In the genomic region with DNA sequence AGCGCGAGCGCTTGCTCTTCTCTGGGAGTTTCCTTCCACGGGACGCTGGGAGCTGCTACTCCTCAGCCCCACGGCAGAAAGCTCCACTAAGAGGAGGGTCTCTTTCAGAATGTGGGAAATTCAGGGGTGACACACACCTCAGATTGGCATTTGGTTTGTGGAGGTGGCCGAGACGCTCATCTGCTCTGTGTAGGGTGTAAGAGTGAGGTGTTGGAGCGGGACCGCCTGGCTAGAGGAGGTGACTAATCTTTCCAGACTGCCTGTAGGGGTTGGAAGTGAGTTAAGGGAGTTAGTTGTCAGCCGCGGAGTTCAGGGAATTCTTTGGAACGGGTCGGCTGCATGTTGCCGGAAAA, we compare ENCODE assay signal across 1 cellular context.
TF ChIP-seq lines count a peak whose summit lies in the region.

No MANE protein-coding gene starts in this region.

TF ChIP-seq in GM23338, 12 proteins besides CTCF, POLR2A, EP300 and RAD21:
- TF ChIP-seq ETS1 (IDR thresholded peaks at IDR 0.05) (no peak), POLR2AphosphoS5 (IDR thresholded peaks at IDR 0.05; ENCODE audit: low read depth) (no peak), STAT1 (IDR thresholded peaks at IDR 0.05; ENCODE audit: unreplicated experiment) (no peak), ZNF331 (CRISPR knock-in tag; IDR thresholded peaks at IDR 0.05; ENCODE audit: low read depth) (no peak), CREB1 (CRISPR knock-in tag; IDR thresholded peaks at IDR 0.05; ENCODE audit: low read depth) (no peak), NANOG (IDR thresholded peaks at IDR 0.05; ENCODE audit: borderline replicate concordance) (no peak)
- TF ChIP-seq, protein P1, sequence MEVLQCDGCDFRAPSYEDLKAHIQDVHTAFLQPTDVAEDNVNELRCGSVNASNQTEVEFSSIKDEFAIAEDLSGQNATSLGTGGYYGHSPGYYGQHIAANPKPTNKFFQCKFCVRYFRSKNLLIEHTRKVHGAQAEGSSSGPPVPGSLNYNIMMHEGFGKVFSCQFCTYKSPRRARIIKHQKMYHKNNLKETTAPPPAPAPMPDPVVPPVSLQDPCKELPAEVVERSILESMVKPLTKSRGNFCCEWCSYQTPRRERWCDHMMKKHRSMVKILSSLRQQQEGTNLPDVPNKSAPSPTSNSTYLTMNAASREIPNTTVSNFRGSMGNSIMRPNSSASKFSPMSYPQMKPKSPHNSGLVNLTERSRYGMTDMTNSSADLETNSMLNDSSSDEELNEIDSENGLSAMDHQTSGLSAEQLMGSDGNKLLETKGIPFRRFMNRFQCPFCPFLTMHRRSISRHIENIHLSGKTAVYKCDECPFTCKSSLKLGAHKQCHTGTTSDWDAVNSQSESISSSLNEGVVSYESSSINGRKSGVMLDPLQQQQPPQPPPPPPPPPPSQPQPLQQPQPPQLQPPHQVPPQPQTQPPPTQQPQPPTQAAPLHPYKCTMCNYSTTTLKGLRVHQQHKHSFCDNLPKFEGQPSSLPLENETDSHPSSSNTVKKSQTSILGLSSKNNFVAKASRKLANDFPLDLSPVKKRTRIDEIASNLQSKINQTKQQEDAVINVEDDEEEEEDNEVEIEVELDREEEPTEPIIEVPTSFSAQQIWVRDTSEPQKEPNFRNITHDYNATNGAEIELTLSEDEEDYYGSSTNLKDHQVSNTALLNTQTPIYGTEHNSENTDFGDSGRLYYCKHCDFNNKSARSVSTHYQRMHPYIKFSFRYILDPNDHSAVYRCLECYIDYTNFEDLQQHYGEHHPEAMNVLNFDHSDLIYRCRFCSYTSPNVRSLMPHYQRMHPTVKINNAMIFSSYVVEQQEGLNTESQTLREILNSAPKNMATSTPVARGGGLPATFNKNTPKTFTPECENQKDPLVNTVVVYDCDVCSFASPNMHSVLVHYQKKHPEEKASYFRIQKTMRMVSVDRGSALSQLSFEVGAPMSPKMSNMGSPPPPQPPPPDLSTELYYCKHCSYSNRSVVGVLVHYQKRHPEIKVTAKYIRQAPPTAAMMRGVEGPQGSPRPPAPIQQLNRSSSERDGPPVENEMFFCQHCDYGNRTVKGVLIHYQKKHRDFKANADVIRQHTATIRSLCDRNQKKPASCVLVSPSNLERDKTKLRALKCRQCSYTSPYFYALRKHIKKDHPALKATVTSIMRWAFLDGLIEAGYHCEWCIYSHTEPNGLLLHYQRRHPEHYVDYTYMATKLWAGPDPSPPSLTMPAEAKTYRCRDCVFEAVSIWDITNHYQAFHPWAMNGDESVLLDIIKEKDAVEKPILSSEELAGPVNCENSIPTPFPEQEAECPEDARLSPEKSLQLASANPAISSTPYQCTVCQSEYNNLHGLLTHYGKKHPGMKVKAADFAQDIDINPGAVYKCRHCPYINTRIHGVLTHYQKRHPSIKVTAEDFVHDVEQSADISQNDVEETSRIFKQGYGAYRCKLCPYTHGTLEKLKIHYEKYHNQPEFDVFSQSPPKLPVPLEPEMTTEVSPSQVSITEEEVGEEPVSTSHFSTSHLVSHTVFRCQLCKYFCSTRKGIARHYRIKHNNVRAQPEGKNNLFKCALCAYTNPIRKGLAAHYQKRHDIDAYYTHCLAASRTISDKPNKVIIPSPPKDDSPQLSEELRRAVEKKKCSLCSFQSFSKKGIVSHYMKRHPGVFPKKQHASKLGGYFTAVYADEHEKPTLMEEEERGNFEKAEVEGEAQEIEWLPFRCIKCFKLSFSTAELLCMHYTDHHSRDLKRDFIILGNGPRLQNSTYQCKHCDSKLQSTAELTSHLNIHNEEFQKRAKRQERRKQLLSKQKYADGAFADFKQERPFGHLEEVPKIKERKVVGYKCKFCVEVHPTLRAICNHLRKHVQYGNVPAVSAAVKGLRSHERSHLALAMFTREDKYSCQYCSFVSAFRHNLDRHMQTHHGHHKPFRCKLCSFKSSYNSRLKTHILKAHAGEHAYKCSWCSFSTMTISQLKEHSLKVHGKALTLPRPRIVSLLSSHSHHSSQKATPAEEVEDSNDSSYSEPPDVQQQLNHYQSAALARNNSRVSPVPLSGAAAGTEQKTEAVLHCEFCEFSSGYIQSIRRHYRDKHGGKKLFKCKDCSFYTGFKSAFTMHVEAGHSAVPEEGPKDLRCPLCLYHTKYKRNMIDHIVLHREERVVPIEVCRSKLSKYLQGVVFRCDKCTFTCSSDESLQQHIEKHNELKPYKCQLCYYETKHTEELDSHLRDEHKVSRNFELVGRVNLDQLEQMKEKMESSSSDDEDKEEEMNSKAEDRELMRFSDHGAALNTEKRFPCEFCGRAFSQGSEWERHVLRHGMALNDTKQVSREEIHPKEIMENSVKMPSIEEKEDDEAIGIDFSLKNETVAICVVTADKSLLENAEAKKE (CRISPR knock-in tag; IDR thresholded peaks at IDR 0.05) = no peak
- TF ChIP-seq, protein P2, sequence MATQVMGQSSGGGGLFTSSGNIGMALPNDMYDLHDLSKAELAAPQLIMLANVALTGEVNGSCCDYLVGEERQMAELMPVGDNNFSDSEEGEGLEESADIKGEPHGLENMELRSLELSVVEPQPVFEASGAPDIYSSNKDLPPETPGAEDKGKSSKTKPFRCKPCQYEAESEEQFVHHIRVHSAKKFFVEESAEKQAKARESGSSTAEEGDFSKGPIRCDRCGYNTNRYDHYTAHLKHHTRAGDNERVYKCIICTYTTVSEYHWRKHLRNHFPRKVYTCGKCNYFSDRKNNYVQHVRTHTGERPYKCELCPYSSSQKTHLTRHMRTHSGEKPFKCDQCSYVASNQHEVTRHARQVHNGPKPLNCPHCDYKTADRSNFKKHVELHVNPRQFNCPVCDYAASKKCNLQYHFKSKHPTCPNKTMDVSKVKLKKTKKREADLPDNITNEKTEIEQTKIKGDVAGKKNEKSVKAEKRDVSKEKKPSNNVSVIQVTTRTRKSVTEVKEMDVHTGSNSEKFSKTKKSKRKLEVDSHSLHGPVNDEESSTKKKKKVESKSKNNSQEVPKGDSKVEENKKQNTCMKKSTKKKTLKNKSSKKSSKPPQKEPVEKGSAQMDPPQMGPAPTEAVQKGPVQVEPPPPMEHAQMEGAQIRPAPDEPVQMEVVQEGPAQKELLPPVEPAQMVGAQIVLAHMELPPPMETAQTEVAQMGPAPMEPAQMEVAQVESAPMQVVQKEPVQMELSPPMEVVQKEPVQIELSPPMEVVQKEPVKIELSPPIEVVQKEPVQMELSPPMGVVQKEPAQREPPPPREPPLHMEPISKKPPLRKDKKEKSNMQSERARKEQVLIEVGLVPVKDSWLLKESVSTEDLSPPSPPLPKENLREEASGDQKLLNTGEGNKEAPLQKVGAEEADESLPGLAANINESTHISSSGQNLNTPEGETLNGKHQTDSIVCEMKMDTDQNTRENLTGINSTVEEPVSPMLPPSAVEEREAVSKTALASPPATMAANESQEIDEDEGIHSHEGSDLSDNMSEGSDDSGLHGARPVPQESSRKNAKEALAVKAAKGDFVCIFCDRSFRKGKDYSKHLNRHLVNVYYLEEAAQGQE (IDR thresholded peaks at IDR 0.05; ENCODE audit: unreplicated experiment) = no peak
